ENCODE assay signal across 21 cellular contexts in the genomic region with DNA sequence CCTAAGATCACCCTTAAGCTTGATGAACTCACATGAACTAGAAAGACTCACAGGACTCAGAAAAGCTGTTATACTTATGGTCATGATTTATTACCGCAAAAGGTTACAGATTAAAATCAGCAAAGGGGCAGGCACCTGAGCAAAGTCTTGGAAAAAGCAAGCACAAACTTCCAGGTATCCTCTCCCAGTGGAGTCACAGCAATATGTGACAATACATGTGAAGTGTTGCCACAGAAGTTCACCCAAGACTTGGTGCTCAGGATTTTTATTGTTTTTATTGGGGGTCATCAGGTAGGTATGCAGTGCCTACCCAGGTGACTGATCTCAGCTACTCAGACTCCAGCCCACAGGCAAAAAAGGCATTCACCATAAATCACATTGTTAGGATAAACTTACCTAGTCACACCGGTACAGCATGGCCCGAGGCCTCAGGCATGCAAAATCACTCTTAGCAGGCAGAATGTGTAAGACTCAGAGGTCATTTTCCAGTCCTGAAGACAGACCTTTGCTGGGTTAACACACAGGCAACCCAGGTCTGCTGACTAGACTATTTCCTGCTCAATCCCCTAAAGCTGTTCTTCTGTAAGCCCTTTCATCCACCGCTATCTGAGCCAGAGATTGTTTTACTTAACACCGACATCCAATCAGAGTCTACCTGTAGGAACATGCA. TPM values are rescaled to one million over a fixed set of nuclear protein-coding genes. Genes with fewer than 3 reads are reported as not detected.
DNase-seq lines count a peak whose midpoint lies in the region; ATAC-seq and TF ChIP-seq lines count a peak whose summit lies in the region.
"Had no signal": no experiment of that assay in that cellular context is flagged by ENCODE, and none has a peak within 500 bp of the region (broad histone marks: within the 10 kb centered on the region; RNA-seq: fewer than 3 reads in every experiment).

No MANE protein-coding gene starts in this region.

- WGBS in IMR-90 (ENCODE audit: extremely low coverage in 2 of 2, insufficient read length in 1 of 2), 2 experiments = 50% methylated on average over 3 of the region's 5 CpGs; no CpG with 5 or more reads in 1 of the 2 experiments
- 34% methylated on average over 5 of the region's 5 CpGs for WGBS in hepatocyte (ENCODE audit: low lambda C conversion rate, missing lambda C conversion rate)

- BruUV-seq in IMR-90 (replicated peaks; lab: Mats Ljungman, UMichigan) = no TSS peak

- TF ChIP-seq POLR2A in IMR-90 (IDR thresholded peaks at IDR 0.05; ENCODE audit: low read depth, low read length) = no peak

- peaks cover 8% of the 10 kb centered on the region for H3K4me1 Mint-ChIP-seq in nephron

- no peak for TF ChIP-seq CTCF in IMR-90 (conservative IDR thresholded peaks at IDR 0.05; ENCODE audit: low read depth, low read length)
- no peak for TF ChIP-seq CTCF in RWPE1 (conservative IDR thresholded peaks at IDR 0.05; ENCODE audit: low read depth)
- no peak for TF ChIP-seq CTCF in hepatocyte (IDR thresholded peaks at IDR 0.05; ENCODE audit: poor library complexity)
- TF ChIP-seq CTCF in nephron (IDR thresholded peaks at IDR 0.05; ENCODE audit: unreplicated experiment in 3 of 3) = no peak

- H3K27ac Mint-ChIP-seq in nephron = peak overlapping the region; percentile 29 to 91 (median 56)
- H3K27ac Mint-ChIP-seq: endodermal cell; H9; natural killer cell treated with Interleukin-12 subunit alpha and Interleukin-12 subunit beta and Interleukin-15 and Interleukin-18, amount 100 ng/mL, for 72 hours; T-helper 2 cell treated with Interferon-gamma antibody and Interleukin-4, amounts not matched to agents 5 μg/mL and 100 μg/mL, for 36 hours had no signal

- peaks cover 2% of the 10 kb centered on the region for H3K4me1 ChIP-seq in IMR-90 (ENCODE audit: control insufficient read depth, insufficient read depth, low read length)
- H3K4me1 ChIP-seq in hepatocyte (ENCODE audit: insufficient read depth) = peaks cover 17% of the 10 kb centered on the region
- H3K4me1 ChIP-seq: upper lobe of right lung had no signal

- ATAC-seq in IMR-90 (ENCODE audit: low read depth) = no peak
- no peak for ATAC-seq in HG03139 (IDR thresholded peaks at IDR 0.05; ENCODE audit: unreplicated experiment)
- ATAC-seq in HG02938 (IDR thresholded peaks at IDR 0.05; ENCODE audit: unreplicated experiment) = no peak

- no peak overlapping the region for H3K4me3 Mint-ChIP-seq in nephron
- H3K4me3 Mint-ChIP-seq: endodermal cell; H9; natural killer cell treated with Interleukin-12 subunit alpha and Interleukin-12 subunit beta and Interleukin-15 and Interleukin-18, amount 100 ng/mL, for 72 hours; T-helper 2 cell treated with Interferon-gamma antibody and Interleukin-4, amounts not matched to agents 5 μg/mL and 100 μg/mL, for 36 hours had no signal

- dilution Hi-C loops in IMR-90 (cut with HindIII; ENCODE audit: low sequenced_read_pairs, unreplicated experiment) = no loop called here

- no peak overlapping the region for H2BK5ac ChIP-seq in IMR-90 (ENCODE audit: low read depth, low read length, poor library complexity, severe bottlenecking)

- H3K36me3 ChIP-seq in IMR-90 (ENCODE audit: control insufficient read depth, insufficient read depth, low read length) (no peaks in the 10 kb centered on the region), hepatocyte (replicated peaks; ENCODE audit: insufficient read depth, low read depth) (no peaks in the 10 kb centered on the region)
- H3K36me3 ChIP-seq: upper lobe of right lung had no signal

- H3K36me3 Mint-ChIP-seq in nephron (ENCODE audit: low read depth) = no peaks in the 10 kb centered on the region
- H3K36me3 Mint-ChIP-seq: natural killer cell treated with Interleukin-12 subunit alpha and Interleukin-12 subunit beta and Interleukin-15 and Interleukin-18, amount 100 ng/mL, for 72 hours had no signal

- in situ Hi-C loops in IMR-90 (cut with MboI; ENCODE audit: low sequenced_read_pairs) = no loop called here

- H3K27ac ChIP-seq in IMR-90 (ENCODE audit: insufficient read depth, low read length) = no peak overlapping the region
- H3K27ac ChIP-seq in RWPE1 = no peak overlapping the region
- H3K27ac ChIP-seq in hepatocyte = peak overlapping the region; percentile 87
- H3K27ac ChIP-seq: upper lobe of right lung had no signal

- H3K14ac ChIP-seq in IMR-90 (replicated peaks; ENCODE audit: low read depth, low read length) = no peak overlapping the region

- H2BK120ac ChIP-seq in IMR-90 (ENCODE audit: low read depth, low read length) = no peak overlapping the region

- no peak overlapping the region for H2AK5ac ChIP-seq in IMR-90 (ENCODE audit: low read depth, low read length)

- H3K27me3 ChIP-seq in IMR-90 (ENCODE audit: control insufficient read depth, insufficient read depth, low read length) (no peaks in the 10 kb centered on the region; the same call in 1 of the 2 replicates), hepatocyte (no peaks in the 10 kb centered on the region)
- H3K27me3 ChIP-seq: upper lobe of right lung had no signal

- intact Hi-C loops in IMR-90 (cut with micrococcal nuclease) = no loop called here

- H2AK9ac ChIP-seq in IMR-90 (replicated peaks; ENCODE audit: low read depth, low read length, poor library complexity) = no peak overlapping the region

- no peak overlapping the region for H3K23ac ChIP-seq in IMR-90 (ENCODE audit: low read depth, low read length)

- POLR2A ChIA-PET in IMR-90 (lab: Charles Lee; ENCODE audit: unreplicated experiment) = no interaction called here
- POLR2A ChIA-PET in RWPE1 (lab: Yijun Ruan, JAX; ENCODE audit: low non-redundant PET) = no interaction called here

- no peak for TF ChIP-seq RAD21 in IMR-90 (IDR thresholded peaks at IDR 0.05; ENCODE audit: low read length)

- H3K9me1 ChIP-seq in IMR-90 (ENCODE audit: insufficient read depth, low read length) = no peaks in the 10 kb centered on the region; the same call in 1 of the 2 replicates

- H3K79me2 ChIP-seq in hepatocyte = no peaks in the 10 kb centered on the region

- H3K9ac ChIP-seq in IMR-90 (ENCODE audit: low read depth, low read length) = no peak overlapping the region

- H4K91ac ChIP-seq in IMR-90 (ENCODE audit: insufficient read depth, low read depth, low read length) = no peak overlapping the region

- H3K4me2 ChIP-seq in IMR-90 (ENCODE audit: low read depth, low read length) = no peak overlapping the region
- peak overlapping the region; percentile 39 for H3K4me2 ChIP-seq in hepatocyte

- H3K27me3 Mint-ChIP-seq in nephron (ENCODE audit: low read depth) = peaks cover 3% of the 10 kb centered on the region

- H3K4ac ChIP-seq in IMR-90 (ENCODE audit: low read depth, low read length) = no peak overlapping the region

- DNase-seq in IMR-90 = no peak
- DNase-seq in RWPE1 (ENCODE audit: low spot score) = peak; percentile 71
- DNase-seq in hepatocyte (ENCODE audit: low spot score) = peak; percentile 69
- no peak for DNase-seq in Ammon's horn (ENCODE audit: low spot score)
- no peak for DNase-seq in RKO (ENCODE audit: low spot score)
- DNase-seq: activated effector memory CD4-positive, alpha-beta T cell treated with anti-CD3 and anti-CD28 coated beads, Interleukin-2, amount 50 U/mL, for 16 hours; amniotic stem cell; DMS 273 treated with DMSO at 0.1 percent for 48 hours; endodermal cell; H9; Kasumi-1; NCI-H146; NCI-H2227 treated with DMSO at 0.1 percent for 48 hours; stimulated activated naive CD4-positive, alpha-beta T cell; upper lobe of right lung had no signal

- no peak overlapping the region for H3K18ac ChIP-seq in IMR-90 (ENCODE audit: low read depth, low read length)

- no peaks in the 10 kb centered on the region for H3K9me3 Mint-ChIP-seq in nephron
- H3K9me3 Mint-ChIP-seq: natural killer cell treated with Interleukin-12 subunit alpha and Interleukin-12 subunit beta and Interleukin-15 and Interleukin-18, amount 100 ng/mL, for 72 hours; T-helper 2 cell treated with Interferon-gamma antibody and Interleukin-4, amounts not matched to agents 5 μg/mL and 100 μg/mL, for 36 hours had no signal

- H3K9me2 ChIP-seq in hepatocyte (replicated peaks; ENCODE audit: insufficient read depth) = no peaks in the 10 kb centered on the region

- H3K9me3 ChIP-seq in IMR-90 (ENCODE audit: control insufficient read depth, insufficient read depth, low read length) (peaks cover 3% of the 10 kb centered on the region; the same call in 1 of the 2 replicates), hepatocyte (ENCODE audit: low read depth) (no peaks in the 10 kb centered on the region)
- H3K9me3 ChIP-seq: upper lobe of right lung had no signal

- H4K5ac ChIP-seq in IMR-90 (ENCODE audit: low read depth, low read length) = no peak overlapping the region

- no peaks in the 10 kb centered on the region for H4K20me1 ChIP-seq in IMR-90 (ENCODE audit: insufficient read depth, low read length)
- no peaks in the 10 kb centered on the region for H4K20me1 ChIP-seq in hepatocyte (ENCODE audit: insufficient read depth, poor library complexity, severe bottlenecking)

- no peak overlapping the region for H2BK20ac ChIP-seq in IMR-90 (ENCODE audit: low read depth, low read length)

- no peaks in the 10 kb centered on the region for H3K79me1 ChIP-seq in IMR-90 (ENCODE audit: low read depth in 1 of 2, low read length in 2 of 2)

- CTCF ChIA-PET in IMR-90 (lab: Yijun Ruan, JAX) (interaction anchor here (1.1 kb wide), 1 partner anchor 14 kb away, joined by 3 read pairs; no protein-coding TSS in a partner anchor), RWPE1 (lab: Yijun Ruan, JAX) (interaction anchor here (2.1 kb wide), 1 partner anchor 14 kb away, joined by 7 read pairs; no protein-coding TSS in a partner anchor)

- H4K8ac ChIP-seq in IMR-90 (ENCODE audit: low read depth in 2 of 2, low read length in 2 of 2) = no peak overlapping the region

- H3K4me3 ChIP-seq in IMR-90 (ENCODE audit: insufficient read depth, low read depth, low read length) (no peak overlapping the region), hepatocyte (no peak overlapping the region)
- H3K4me3 ChIP-seq: lung, upper lobe of right lung had no signal

- 0 out of 3 replicates have a peak overlapping the region, but pooled peaks have one; percentile 24 for H2BK15ac ChIP-seq in IMR-90 (ENCODE audit: low read depth, low read length)

- H2AFZ ChIP-seq in IMR-90 (replicated peaks; ENCODE audit: low read length, poor library complexity) (no peak overlapping the region), hepatocyte (no peak overlapping the region)

- H3K56ac ChIP-seq in IMR-90 (ENCODE audit: extremely low read depth, insufficient read depth, low read length) = no peak overlapping the region

TF ChIP-seq in IMR-90, 13 proteins besides CTCF, POLR2A, EP300 and RAD21 (continues in another document):
- no peak for TF ChIP-seq CHD1 (IDR thresholded peaks at IDR 0.05; ENCODE audit: low read depth, low read length)
- peak; percentile 62 for TF ChIP-seq MAFK (IDR thresholded peaks at IDR 0.05; ENCODE audit: low read depth, low read length)

RNA-seq across cellular contexts. Expression of a gene that starts 55.6 kb away (rescaled TPM):
- 13.4 and 22.8 TPM in 2 replicates for total RNA-seq in IMR-90 (2012; rRNA removed)
- 4.6 and 7.7 TPM in 2 replicates for polyA plus RNA-seq in IMR-90 (2012; rRNA removed)
- polyA plus RNA-seq in IMR-90 (2012; cell fraction: cytosol; rRNA removed) = 0.77 and 1.4 TPM in 2 replicates
- polyA plus RNA-seq in IMR-90 (2012; cell fraction: nucleus; rRNA removed; ENCODE audit: low replicate concordance) = 0.90 and 7.3 TPM in 2 replicates
- total RNA-seq in hepatocyte = 38.0 and 39.9 TPM in 2 replicates
- 17.1 and 26.5 TPM in 2 replicates for polyA plus RNA-seq in hepatocyte

Comparison
In these comparisons a context has a peak if more than half of its experiments do, and no peak if none do; other contexts are left out.
1. DNase-seq: peak in RWPE1 (single experiment) and hepatocyte (single experiment); none in IMR-90 (single experiment), Ammon's horn (single experiment) and RKO (single experiment).